23 cellular contexts compared by ENCODE assay signal in the genomic region with DNA sequence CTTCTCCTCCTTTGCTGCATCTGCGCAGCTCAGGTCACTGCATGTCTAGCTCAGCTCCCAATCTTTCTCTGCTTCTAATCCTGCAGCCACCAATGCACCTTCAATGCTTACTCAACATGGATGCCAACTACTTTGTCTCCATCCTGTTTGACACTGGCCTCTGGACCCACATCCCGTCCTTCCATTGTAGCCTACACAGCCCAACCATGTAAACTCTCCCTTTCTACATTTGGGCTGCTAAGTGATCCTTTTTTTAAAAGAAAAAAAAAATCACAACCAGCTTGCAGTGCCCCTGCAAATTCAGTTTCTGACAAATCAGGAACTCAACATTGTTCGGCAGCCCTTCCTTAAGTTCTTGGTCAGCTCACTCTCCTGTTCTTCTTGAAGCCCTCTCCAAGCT.
"Had no signal": no experiment of that assay in that cellular context is flagged by ENCODE, and none has a peak within 500 bp of the region (broad histone marks: within the 10 kb centered on the region; RNA-seq: fewer than 3 reads in every experiment).

No MANE protein-coding gene starts in this region.

- H3K4me3 Mint-ChIP-seq: activated CD8-positive, alpha-beta T cell treated with anti-CD3 and anti-CD28 coated beads, Interleukin-2, amount 10 ng/mL, durations not matched to agents 7 days and 5 days; activated naive CD8-positive, alpha-beta T cell had no signal

- H3K27ac Mint-ChIP-seq: activated CD8-positive, alpha-beta T cell treated with anti-CD3 and anti-CD28 coated beads, Interleukin-2, amount 10 ng/mL, durations not matched to agents 7 days and 5 days; activated naive CD8-positive, alpha-beta T cell had no signal

- H3K27me3 Mint-ChIP-seq: activated naive CD8-positive, alpha-beta T cell had no signal

- H3K9me3 ChIP-seq: Peyer's patch had no signal

- DNase-seq: activated CD4-positive, alpha-beta T cell treated with anti-CD3 and anti-CD28 coated beads for 4 hours; activated CD4-positive, alpha-beta T cell treated with anti-CD3 and anti-CD28 coated beads, Interleukin-2, amount 50 U/mL, for 4 hours; activated CD8-positive, alpha-beta memory T cell treated with anti-CD3 and anti-CD28 coated beads, Interleukin-2, amount 50 U/mL, for 48 hours; activated CD8-positive, alpha-beta T cell treated with anti-CD3 and anti-CD28 coated beads, Interleukin-2, amount 10 ng/mL, durations not matched to agents 7 days and 5 days; activated effector memory CD4-positive, alpha-beta T cell treated with Interleukin-2 at 50 U/mL for 16 hours; activated naive CD4-positive, alpha-beta T cell; activated T-cell treated with anti-CD3 and anti-CD28 coated beads, Interleukin-2, amount 50 U/mL, for 1 hour; amygdala; brain microvascular endothelial cell; Karpas-422; MM.1S; NCI-H1105; NCI-H1436; NCI-H1694 treated with DMSO at 0.1 percent for 48 hours; NCI-H2029 treated with DMSO at 0.1 percent for 48 hours; NCI-H510A treated with DMSO at 0.1 percent for 48 hours; NCI-H69; NK-92 treated with Interleukin-12 subunit alpha and Interleukin-12 subunit beta, amount 100 ng/mL, for 24 hours; Peyer's patch; SHP77 treated with DMSO at 0.1 percent for 48 hours; T-helper 2 cell; T1000 had no signal

- ATAC-seq: activated CD8-positive, alpha-beta T cell treated with anti-CD3 and anti-CD28 coated beads, Interleukin-2, amount 10 ng/mL, durations not matched to agents 7 days and 5 days had no signal
